Comparison of ENCODE assay signal across 8 cellular contexts in the genomic region with DNA sequence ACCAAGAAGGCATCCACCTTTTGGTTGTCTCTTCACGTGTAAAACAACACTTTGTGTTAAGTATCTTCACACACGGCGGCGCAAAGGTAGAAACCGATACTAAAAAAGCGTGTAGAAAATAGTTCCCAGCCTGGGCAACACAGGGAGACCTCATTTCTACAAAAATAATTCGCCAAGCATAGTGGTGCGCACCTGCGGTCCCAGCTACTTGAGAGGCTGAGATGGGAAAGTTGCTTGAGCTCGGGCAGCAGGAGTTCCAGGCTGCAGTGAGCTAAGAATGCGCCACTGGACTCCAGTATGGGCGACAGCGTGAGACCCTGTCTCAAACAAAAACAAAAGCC. TPM values are rescaled to one million over a fixed set of nuclear protein-coding genes. Genes with fewer than 3 reads are reported as not detected.
DNase-seq lines count a peak whose midpoint lies in the region; ATAC-seq and TF ChIP-seq lines count a peak whose summit lies in the region.

No MANE protein-coding gene starts in this region.

- no peak for TF ChIP-seq CTCF in tibial artery (IDR thresholded peaks at IDR 0.05)

- POLR2A ChIA-PET in activated naive CD8-positive, alpha-beta T cell treated with anti-CD3 and anti-CD28 coated beads, Interleukin-2, amount 10 ng/mL, durations not matched to agents 7 days and 5 days (lab: Charles Lee), result interaction anchor here (0.8 to 3.7 kb wide), 18 partner anchors 8 to 451 kb away, joined by 3 to 109 read pairs (median 4); partner anchors contain the start of genes TEX30 and TPP2

- H3K4me1 Mint-ChIP-seq in activated naive CD8-positive, alpha-beta T cell treated with anti-CD3 and anti-CD28 coated beads, Interleukin-2, amount 10 ng/mL, durations not matched to agents 7 days and 5 days, result peaks cover 24% of the 10 kb centered on the region

- DNase-seq in activated naive CD8-positive, alpha-beta T cell treated with anti-CD3 and anti-CD28 coated beads, Interleukin-2, amount 10 ng/mL, durations not matched to agents 7 days and 5 days, result no peak
- no peak for DNase-seq in left colon
- no peak for DNase-seq in tibial artery
- DNase-seq in T1000 (lab: John Stamatoyannopoulos, UW), result no peak
- no peak for DNase-seq in ACHN
- no peak for DNase-seq in stimulated activated CD4-positive, alpha-beta T cell treated with anti-CD3 and anti-CD28 coated beads, Interleukin-2, amount 100 ng/mL, for 48 hours

- peak overlapping the region; percentile 84 to 95 for H3K27ac ChIP-seq in tibial artery

- ATAC-seq in GM19397 (IDR thresholded peaks at IDR 0.05; ENCODE audit: unreplicated experiment) (peak; percentile 18), HG03097 (IDR thresholded peaks at IDR 0.05; ENCODE audit: low FRiP score, unreplicated experiment) (peak; percentile 22), left colon (peak; percentile 14)
- peak; percentile 15 for ATAC-seq in activated naive CD8-positive, alpha-beta T cell treated with anti-CD3 and anti-CD28 coated beads, Interleukin-2, amount 10 ng/mL, durations not matched to agents 7 days and 5 days (ENCODE audit: low read depth)

- intact Hi-C loops in left colon (cut with DNase I, micrococcal nuclease) (loop anchor here in 1 of 2 donors (5.0 kb wide), 1 partner anchor 263 kb away; no protein-coding TSS in a partner anchor), tibial artery (cut with DNase I; ENCODE audit: low total_unique reads) (loop anchor here (10.0 kb wide), 1 partner anchor 50 kb away; the partner anchor contains the start of genes BIVM and POGLUT2)

- H3K27ac Mint-ChIP-seq in activated naive CD8-positive, alpha-beta T cell treated with anti-CD3 and anti-CD28 coated beads, Interleukin-2, amount 10 ng/mL, durations not matched to agents 7 days and 5 days, result peak overlapping the region; percentile 98

- peak overlapping the region; percentile 96 for H3K4me3 Mint-ChIP-seq in activated naive CD8-positive, alpha-beta T cell treated with anti-CD3 and anti-CD28 coated beads, Interleukin-2, amount 10 ng/mL, durations not matched to agents 7 days and 5 days

- no peaks in the 10 kb centered on the region for H3K9me3 ChIP-seq in tibial artery

- H3K4me3 ChIP-seq in tibial artery, result peak overlapping the region; percentile 66 to 88

- H3K27me3 Mint-ChIP-seq in activated naive CD8-positive, alpha-beta T cell treated with anti-CD3 and anti-CD28 coated beads, Interleukin-2, amount 10 ng/mL, durations not matched to agents 7 days and 5 days, result no peaks in the 10 kb centered on the region

- peaks cover 0 to 8% (median 0%) of the 10 kb centered on the region in 3 donors for H3K36me3 ChIP-seq in tibial artery

- H3K9me3 Mint-ChIP-seq in activated naive CD8-positive, alpha-beta T cell treated with anti-CD3 and anti-CD28 coated beads, Interleukin-2, amount 10 ng/mL, durations not matched to agents 7 days and 5 days, result no peaks in the 10 kb centered on the region

- peaks cover 4% of the 10 kb centered on the region for H3K36me3 Mint-ChIP-seq in activated naive CD8-positive, alpha-beta T cell treated with anti-CD3 and anti-CD28 coated beads, Interleukin-2, amount 10 ng/mL, durations not matched to agents 7 days and 5 days

- peaks cover 0 to 20% (median 12%) of the 10 kb centered on the region in 4 donors for H3K4me1 ChIP-seq in tibial artery

- in situ Hi-C loops in ACHN (cut with HindIII; ENCODE audit: low pct_ligation_motif_present, low pct_unique_long_range_greater_than_20kb, low sequenced_read_pairs), result no loop called here

- H3K27me3 ChIP-seq in tibial artery, result no peaks in the 10 kb centered on the region

RNA-seq across cellular contexts. Expression of gene ERCC5, which starts 0.6 kb away (rescaled TPM):
- total RNA-seq in activated naive CD8-positive, alpha-beta T cell treated with anti-CD3 and anti-CD28 coated beads, Interleukin-2, amount 10 ng/mL, durations not matched to agents 7 days and 5 days, result 100 to 1,000 TPM; 102 to 111 TPM
- total RNA-seq in left colon, result 10 to 100 TPM; 54.1 to 66.1 TPM

RNA-seq across cellular contexts. Expression of gene BIVM, which starts 46.3 kb away (rescaled TPM):
- total RNA-seq in activated naive CD8-positive, alpha-beta T cell treated with anti-CD3 and anti-CD28 coated beads, Interleukin-2, amount 10 ng/mL, durations not matched to agents 7 days and 5 days, result 10 to 100 TPM; 19.8 to 26.2 TPM
- total RNA-seq in left colon, result 10 to 100 TPM; 14.9 to 15.1 TPM

RNA-seq across cellular contexts. Expression of gene POGLUT2, which starts 46.5 kb away (rescaled TPM):
- total RNA-seq in activated naive CD8-positive, alpha-beta T cell treated with anti-CD3 and anti-CD28 coated beads, Interleukin-2, amount 10 ng/mL, durations not matched to agents 7 days and 5 days, result 1 to 10 TPM; 8.2 to 8.8 TPM
- total RNA-seq in left colon, result 1 to 10 TPM in 1 of 2 donors, under 1 TPM in 1; 0.79 to 1.1 TPM

Comparison
In these comparisons a context has a peak if more than half of its experiments do, and no peak if none do; other contexts are left out.
1. RNA of gene POGLUT2, which starts 46.5 kb away (total RNA-seq): 8.2 to 8.8 TPM in activated naive CD8-positive, alpha-beta T cell treated with anti-CD3 and anti-CD28 coated beads, Interleukin-2, amount 10 ng/mL, durations not matched to agents 7 days and 5 days; 0.79 to 1.1 TPM in left colon; every median in the first group is over 4 times any median in the second.
2. Peak in every context shown above with its lines, with median percentiles within 50 percentile points of each other: ATAC-seq.